In the genomic region with DNA sequence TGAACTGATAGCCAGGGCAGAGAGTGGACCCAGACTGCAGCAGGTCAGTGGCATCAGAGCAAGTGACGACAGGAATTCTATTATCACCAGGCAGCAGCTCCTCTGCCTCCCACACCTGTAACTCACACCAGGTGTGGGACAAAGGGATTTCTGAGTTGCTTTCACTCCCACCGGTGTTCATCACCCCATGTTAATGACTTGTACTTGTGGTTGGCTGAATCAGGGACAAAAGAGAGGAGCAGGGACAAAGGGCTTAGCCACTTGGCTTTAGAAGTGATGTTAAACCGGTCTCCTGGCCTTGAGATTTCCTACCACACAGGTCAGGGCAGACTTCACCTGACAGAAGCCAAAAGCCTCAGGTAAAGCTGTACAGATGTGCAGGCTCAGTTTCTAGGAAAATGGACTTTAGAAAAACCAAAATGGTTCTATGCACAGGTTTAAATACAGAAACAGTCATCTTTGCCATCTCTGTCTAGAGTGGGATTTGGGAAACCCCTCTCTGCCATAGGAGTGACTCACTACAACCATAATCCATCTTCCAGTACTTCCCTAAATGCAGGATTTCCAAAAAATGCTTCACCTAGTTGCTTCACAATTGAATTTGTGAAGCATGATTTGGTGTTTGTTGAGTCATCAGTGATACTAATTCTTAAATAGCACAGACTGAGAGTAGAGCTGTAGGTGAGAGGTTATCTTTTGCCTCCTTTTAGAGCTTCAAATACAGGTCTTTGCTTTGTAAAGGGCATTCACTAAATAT, we compare ENCODE assay signal across 11 cellular contexts.
DNase-seq lines count a peak whose midpoint lies in the region; ATAC-seq, FAIRE-seq and TF ChIP-seq lines count a peak whose summit lies in the region.
"Had no signal": no experiment of that assay in that cellular context is flagged by ENCODE, and none has a peak within 500 bp of the region (broad histone marks: within the 10 kb centered on the region; RNA-seq: fewer than 3 reads in every experiment).

No MANE protein-coding gene starts in this region.

- TF ChIP-seq CTCF in A549 (IDR thresholded peaks at IDR 0.05) (no peak), activated B cell treated with CpG ODN at 0.5 μM for 24 hours (IDR thresholded peaks at IDR 0.05) (no peak), kidney (IDR thresholded peaks at IDR 0.05; ENCODE audit: borderline replicate concordance, extremely low read depth, insufficient read depth) (no peak)

- H3K9me3 Mint-ChIP-seq in activated B cell treated with CpG ODN at 0.5 μM for 24 hours = no peaks in the 10 kb centered on the region

- H3K27me3 Mint-ChIP-seq in activated B cell treated with CpG ODN at 0.5 μM for 24 hours = no peaks in the 10 kb centered on the region

- TF ChIP-seq EP300 in A549 (IDR thresholded peaks at IDR 0.05) = no peak

- intact Hi-C loops in activated B cell treated with CpG ODN at 0.5 μM for 24 hours (cut with micrococcal nuclease) = loop anchor here (1.0 to 5.0 kb wide), 2 partner anchors 9 to 597 kb away; no protein-coding TSS in a partner anchor
- intact Hi-C loops in kidney (cut with DNase I) = loop anchor here (10.0 kb wide), 1 partner anchor 65 kb away; no protein-coding TSS in a partner anchor

- ATAC-seq in A549 (no peak), activated B cell treated with CpG ODN at 0.5 μM for 24 hours (ENCODE audit: low read depth) (no peak), HG02970 (IDR thresholded peaks at IDR 0.05; ENCODE audit: low FRiP score, unreplicated experiment) (no peak), GM18861 (IDR thresholded peaks at IDR 0.05; ENCODE audit: unreplicated experiment) (no peak)

- no peaks in the 10 kb centered on the region for H3K36me3 ChIP-seq in kidney (ENCODE audit: control insufficient read depth in 1 of 2, insufficient read depth in 2 of 2, low read length in 2 of 2)
- H3K36me3 ChIP-seq: HAP-1, sigmoid colon had no signal

- peak overlapping the region; percentile 91 for H3K27ac Mint-ChIP-seq in activated B cell treated with CpG ODN at 0.5 μM for 24 hours

- 90% methylated on average over 3 of the region's 3 CpGs for WGBS in A549 (ENCODE audit: missing lambda C conversion rate)

- H3K9ac ChIP-seq in kidney (ENCODE audit: low read length in 2 of 2) = peak overlapping the region in 1 of 2 donors; percentile 4

- H3K4me3 Mint-ChIP-seq in activated B cell treated with CpG ODN at 0.5 μM for 24 hours = peak overlapping the region; percentile 59

- CTCF ChIA-PET in A549 (lab: Yijun Ruan, JAX) = interaction anchor here (1.0 to 2.6 kb wide), 5 partner anchors 58 to 250 kb away, joined by 3 to 10 read pairs (median 4); no protein-coding TSS in a partner anchor
- CTCF ChIA-PET in activated B cell treated with CpG ODN at 0.5 μM for 24 hours (lab: Charles Lee) = interaction anchor here (0.9 to 7.4 kb wide), 2 partner anchors 22 to 90 kb away, joined by 4 to 83 read pairs; no protein-coding TSS in a partner anchor

- H3K36me3 Mint-ChIP-seq in activated B cell treated with CpG ODN at 0.5 μM for 24 hours (ENCODE audit: low read depth) = no peaks in the 10 kb centered on the region

- H3K4me1 ChIP-seq in A549 (peaks cover 78% of the 10 kb centered on the region), kidney (ENCODE audit: control insufficient read depth in 1 of 2, insufficient read depth in 1 of 2, low read depth in 1 of 2, low read length in 2 of 2) (peaks cover 27 to 31% of the 10 kb centered on the region in 2 donors)
- H3K4me1 ChIP-seq: HAP-1 had no signal

- peaks cover 64% of the 10 kb centered on the region for H3K4me1 Mint-ChIP-seq in activated B cell treated with CpG ODN at 0.5 μM for 24 hours

- H3K4me3 ChIP-seq in A549 (no peak overlapping the region), kidney (ENCODE audit: low read length in 2 of 2) (no peak overlapping the region)
- H3K4me3 ChIP-seq: HAP-1, sigmoid colon had no signal

- FAIRE-seq in A549 (lab: Jason Lieb, UNC) (no peak), kidney (lab: Jason Lieb, UNC) (no peak)

- no peak for TF ChIP-seq RAD21 in A549 (conservative IDR thresholded peaks at IDR 0.05 in 1 of 2, IDR thresholded peaks at IDR 0.05 in 1 of 2)

- TF ChIP-seq POLR2A in A549 (IDR thresholded peaks at IDR 0.05; ENCODE audit: low read length) = no peak

- H3K4me2 ChIP-seq in A549 = peak overlapping the region; percentile 16

- POLR2A ChIA-PET in A549 (lab: Yijun Ruan, JAX) = interaction anchor here (0.8 kb wide), 1 partner anchor 82 kb away, joined by 4 read pairs; no protein-coding TSS in a partner anchor
- POLR2A ChIA-PET in activated B cell treated with CpG ODN at 0.5 μM for 24 hours (lab: Charles Lee) = interaction anchor here (1.0 to 12.6 kb wide), 16 partner anchors 9 to 282 kb away, joined by 3 to 388 read pairs (median 8); partner anchors contain the start of genes HIF1A and SNAPC1

- H3K27ac ChIP-seq in A549 (peak overlapping the region; percentile 91 to 96), kidney (ENCODE audit: low read depth in 2 of 2, low read length in 2 of 2) (peak overlapping the region; percentile 48 to 66)

- H3K9me3 ChIP-seq in A549 (no peaks in the 10 kb centered on the region), kidney (ENCODE audit: control insufficient read depth in 1 of 2, low read length in 2 of 2) (no peaks in the 10 kb centered on the region)
- H3K9me3 ChIP-seq: HAP-1, sigmoid colon had no signal

- no peak for DNase-seq in A549 (ENCODE audit: low read depth in 1 of 2, low spot score in 1 of 2)
- peak; percentile 23 for DNase-seq in EL
- no peak for DNase-seq in activated B cell treated with CpG ODN at 0.5 μM for 24 hours
- no peak for DNase-seq in kidney
- no peak for DNase-seq in central memory CD4-positive, alpha-beta T cell
- DNase-seq in anterior cingulate cortex (lab: John Stamatoyannopoulos, UW) = no peak
- DNase-seq: NCI-H1436, sigmoid colon had no signal

TF ChIP-seq in A549, 52 proteins besides CTCF, POLR2A, EP300 and RAD21:
- TF ChIP-seq FOSL2 (IDR thresholded peaks at IDR 0.05) (peak; percentile 18; the same call in 1 of the 2 replicates), FOSL2 (CRISPR knock-in tag; IDR thresholded peaks at IDR 0.05) (peak; percentile 76), SMC3 (IDR thresholded peaks at IDR 0.05) (no peak), NPAS2 (CRISPR knock-in tag; IDR thresholded peaks at IDR 0.05; ENCODE audit: borderline replicate concordance) (no peak), RNF2 (IDR thresholded peaks at IDR 0.05; ENCODE audit: borderline replicate concordance, low read depth) (no peak), JUN (IDR thresholded peaks at IDR 0.05) (0 out of 5 replicates have a peak, but pooled peaks of 1 of the 2 experiments have one; percentile 30), NR3C1 (IDR thresholded peaks at IDR 0.05) (no peak)
- TF ChIP-seq, protein P1, sequence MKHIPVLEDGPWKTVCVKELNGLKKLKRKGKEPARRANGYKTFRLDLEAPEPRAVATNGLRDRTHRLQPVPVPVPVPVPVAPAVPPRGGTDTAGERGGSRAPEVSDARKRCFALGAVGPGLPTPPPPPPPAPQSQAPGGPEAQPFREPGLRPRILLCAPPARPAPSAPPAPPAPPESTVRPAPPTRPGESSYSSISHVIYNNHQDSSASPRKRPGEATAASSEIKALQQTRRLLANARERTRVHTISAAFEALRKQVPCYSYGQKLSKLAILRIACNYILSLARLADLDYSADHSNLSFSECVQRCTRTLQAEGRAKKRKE (CRISPR knock-in tag; IDR thresholded peaks at IDR 0.05; ENCODE audit: low read depth) = peak; percentile 15; the same call in 1 of the 2 replicates
